In genomic region chr4:49098034-49098759, GRCh38 we compare ENCODE assay signal across 8 cellular contexts.
DNase-seq lines count a peak whose midpoint lies in the region; ATAC-seq and TF ChIP-seq lines count a peak whose summit lies in the region.
"Not testable (repeated sequence)": the region's sequence is repeated elsewhere in the genome, so short reads cannot be mapped to it uniquely, and the experiment has no call there.

No MANE protein-coding gene starts in this region.

- H3K9me3 Mint-ChIP-seq in endodermal cell, result peaks cover 75% of the 10 kb centered on the region
- peaks cover 21 to 71% (median 61%) of the 10 kb centered on the region in 11 donors for H3K9me3 Mint-ChIP-seq in naive thymus-derived CD4-positive, alpha-beta T cell

- POLR2A ChIA-PET in naive thymus-derived CD4-positive, alpha-beta T cell (lab: Charles Lee), result not testable (repeated sequence)

- not testable (repeated sequence) for H3K4me1 ChIP-seq in endodermal cell (ENCODE audit: control insufficient read depth, insufficient read depth, low read length); left lung; naive thymus-derived CD4-positive, alpha-beta T cell (ENCODE audit: control insufficient read depth in 2 of 2, insufficient read depth in 2 of 2, low read length in 2 of 2); gastrocnemius medialis; aorta (ENCODE audit: control insufficient read depth in 1 of 2, insufficient read depth in 2 of 2, low read length in 2 of 2)

- not testable (repeated sequence) for H3K4me3 Mint-ChIP-seq in endodermal cell
- peak overlapping the region in 1 of 10 donors; percentile 0 for H3K4me3 Mint-ChIP-seq in naive thymus-derived CD4-positive, alpha-beta T cell

- H3K36me3 Mint-ChIP-seq in endodermal cell (ENCODE audit: low read depth), result peaks cover 50% of the 10 kb centered on the region
- H3K36me3 Mint-ChIP-seq in naive thymus-derived CD4-positive, alpha-beta T cell, result peaks cover 45 to 61% (median 60%) of the 10 kb centered on the region in 5 donors

- not testable (repeated sequence) for TF ChIP-seq POLR2A in gastrocnemius medialis (IDR thresholded peaks at IDR 0.05)

- TF ChIP-seq CTCF in endodermal cell (conservative IDR thresholded peaks at IDR 0.05); left lung (IDR thresholded peaks at IDR 0.05); gastrocnemius medialis (IDR thresholded peaks at IDR 0.05 in 4 of 5, conservative IDR thresholded peaks at IDR 0.05 in 1 of 5): not testable (repeated sequence)

- intact Hi-C loops in Right ventricle myocardium superior (cut with DNase I); left lung (cut with DNase I); naive thymus-derived CD4-positive, alpha-beta T cell (cut with micrococcal nuclease); gastrocnemius medialis (cut with DNase I; ENCODE audit: low total_unique reads); aorta (cut with DNase I): not testable (repeated sequence)

- in situ Hi-C loops in gastrocnemius medialis (cut with MboI; ENCODE audit: low sequenced_read_pairs in 4 of 4), result not testable (repeated sequence)

- not testable (repeated sequence) for H3K36me3 ChIP-seq in endodermal cell (ENCODE audit: control insufficient read depth, insufficient read depth, low read length); left lung; naive thymus-derived CD4-positive, alpha-beta T cell (ENCODE audit: control insufficient read depth in 2 of 3, insufficient read depth in 3 of 3, low read length in 3 of 3); gastrocnemius medialis; aorta (ENCODE audit: control insufficient read depth in 1 of 2, insufficient read depth in 2 of 2, low read length in 1 of 2)

- peak; percentile 22 for ATAC-seq in GM21737 (IDR thresholded peaks at IDR 0.05; ENCODE audit: unreplicated experiment)
- ATAC-seq in SK-N-SH treated with all-trans-retinoic acid at 6 μM for 48 hours, result peak; percentile 9
- peak; percentile 7 for ATAC-seq in Right ventricle myocardium superior (ENCODE audit: poor library complexity)
- ATAC-seq in left lung, result peak; percentile 9
- peak; percentile 16 for ATAC-seq in naive thymus-derived CD4-positive, alpha-beta T cell
- peak; percentile 7 to 12 for ATAC-seq in gastrocnemius medialis
- peak; percentile 42 for ATAC-seq in aorta (ENCODE audit: low FRiP score)

- H3K9me3 ChIP-seq in endodermal cell (ENCODE audit: control insufficient read depth, low read length) (peaks cover 56% of the 10 kb centered on the region), left lung (peaks cover 0 to 66% of the 10 kb centered on the region in 2 donors)
- H3K9me3 ChIP-seq in naive thymus-derived CD4-positive, alpha-beta T cell (ENCODE audit: control insufficient read depth in 2 of 3, low read length in 3 of 3), result peaks cover 0 to 34% (median 10%) of the 10 kb centered on the region in 3 experiments
- H3K9me3 ChIP-seq in gastrocnemius medialis; aorta (ENCODE audit: control insufficient read depth, low read length): not testable (repeated sequence)

- peaks cover 14% of the 10 kb centered on the region for H3K27me3 Mint-ChIP-seq in endodermal cell (ENCODE audit: insufficient read depth)
- not testable (repeated sequence) for H3K27me3 Mint-ChIP-seq in naive thymus-derived CD4-positive, alpha-beta T cell

- H3K27me3 ChIP-seq in endodermal cell (ENCODE audit: control insufficient read depth, insufficient read depth, low read length, poor library complexity, severe bottlenecking); left lung; naive thymus-derived CD4-positive, alpha-beta T cell (ENCODE audit: control insufficient read depth in 2 of 2, insufficient read depth in 2 of 2, low read length in 2 of 2); gastrocnemius medialis; aorta (ENCODE audit: control insufficient read depth in 1 of 2, insufficient read depth in 2 of 2, low read length in 1 of 2): not testable (repeated sequence)

- H3K27ac ChIP-seq in endodermal cell (ENCODE audit: low read depth, low read length); left lung; naive thymus-derived CD4-positive, alpha-beta T cell (ENCODE audit: low read depth, low read length); gastrocnemius medialis; aorta (ENCODE audit: low read depth in 1 of 2, low read length in 2 of 2): not testable (repeated sequence)

- not testable (repeated sequence) for DNase-seq in endodermal cell; Right ventricle myocardium superior; left lung; naive thymus-derived CD4-positive, alpha-beta T cell; gastrocnemius medialis; aorta

- H3K4me3 ChIP-seq in endodermal cell (ENCODE audit: low read length), result peak overlapping the region; percentile 68
- H3K4me3 ChIP-seq in left lung; naive thymus-derived CD4-positive, alpha-beta T cell (ENCODE audit: low read length); gastrocnemius medialis; aorta (ENCODE audit: low read length in 2 of 2): not testable (repeated sequence)

- 64 to 71% methylated on average over 14 of the region's 14 CpGs for WGBS in endodermal cell (ENCODE audit: insufficient coverage in 1 of 2, insufficient read length in 1 of 2), 2 experiments
- 60 to 75% methylated on average over 14 of the region's 14 CpGs for WGBS in aorta, 2 donors

- not testable (repeated sequence) for H3K4me1 Mint-ChIP-seq in endodermal cell
- H3K4me1 Mint-ChIP-seq in naive thymus-derived CD4-positive, alpha-beta T cell, result peaks cover 0 to 51% (median 0%) of the 10 kb centered on the region in 7 donors

- not testable (repeated sequence) for H3K9ac ChIP-seq in endodermal cell (ENCODE audit: extremely low read depth, low read length, poor library complexity, severe bottlenecking)

- not testable (repeated sequence) for H3K27ac Mint-ChIP-seq in endodermal cell
- peak overlapping the region in 1 of 9 donors; percentile 1 for H3K27ac Mint-ChIP-seq in naive thymus-derived CD4-positive, alpha-beta T cell

- CTCF ChIA-PET in naive thymus-derived CD4-positive, alpha-beta T cell (lab: Charles Lee), result not testable (repeated sequence)
